ENCODE assay signal across 1 cellular context in the genomic region with DNA sequence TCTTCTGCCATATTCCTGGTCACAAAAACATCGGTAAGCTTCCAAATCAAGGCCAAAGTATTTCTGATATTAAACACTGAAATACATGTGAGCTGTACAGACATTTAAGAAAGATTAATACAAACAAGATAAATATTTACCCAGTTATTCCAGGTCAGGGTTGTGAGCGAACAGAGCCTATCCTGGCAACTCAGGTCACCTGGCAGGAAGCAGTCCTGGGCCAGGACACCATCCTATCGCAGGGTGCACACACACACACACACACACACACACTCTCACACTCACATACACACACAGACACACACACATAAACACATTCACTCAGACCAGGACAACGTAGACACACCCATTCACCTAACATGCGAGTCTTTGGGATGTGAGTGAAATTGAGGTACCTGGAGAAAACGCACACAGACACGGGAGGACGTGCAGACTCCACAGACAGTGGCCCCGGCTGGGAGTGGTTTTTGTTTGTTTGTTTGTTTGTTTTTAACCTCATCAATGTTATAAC.
TF ChIP-seq lines count a peak whose summit lies in the region.

No MANE protein-coding gene starts in this region.

TF ChIP-seq in HepG2, 621 proteins besides CTCF, POLR2A, EP300 and RAD21 (continued from another document):
- TF ChIP-seq, protein P1, sequence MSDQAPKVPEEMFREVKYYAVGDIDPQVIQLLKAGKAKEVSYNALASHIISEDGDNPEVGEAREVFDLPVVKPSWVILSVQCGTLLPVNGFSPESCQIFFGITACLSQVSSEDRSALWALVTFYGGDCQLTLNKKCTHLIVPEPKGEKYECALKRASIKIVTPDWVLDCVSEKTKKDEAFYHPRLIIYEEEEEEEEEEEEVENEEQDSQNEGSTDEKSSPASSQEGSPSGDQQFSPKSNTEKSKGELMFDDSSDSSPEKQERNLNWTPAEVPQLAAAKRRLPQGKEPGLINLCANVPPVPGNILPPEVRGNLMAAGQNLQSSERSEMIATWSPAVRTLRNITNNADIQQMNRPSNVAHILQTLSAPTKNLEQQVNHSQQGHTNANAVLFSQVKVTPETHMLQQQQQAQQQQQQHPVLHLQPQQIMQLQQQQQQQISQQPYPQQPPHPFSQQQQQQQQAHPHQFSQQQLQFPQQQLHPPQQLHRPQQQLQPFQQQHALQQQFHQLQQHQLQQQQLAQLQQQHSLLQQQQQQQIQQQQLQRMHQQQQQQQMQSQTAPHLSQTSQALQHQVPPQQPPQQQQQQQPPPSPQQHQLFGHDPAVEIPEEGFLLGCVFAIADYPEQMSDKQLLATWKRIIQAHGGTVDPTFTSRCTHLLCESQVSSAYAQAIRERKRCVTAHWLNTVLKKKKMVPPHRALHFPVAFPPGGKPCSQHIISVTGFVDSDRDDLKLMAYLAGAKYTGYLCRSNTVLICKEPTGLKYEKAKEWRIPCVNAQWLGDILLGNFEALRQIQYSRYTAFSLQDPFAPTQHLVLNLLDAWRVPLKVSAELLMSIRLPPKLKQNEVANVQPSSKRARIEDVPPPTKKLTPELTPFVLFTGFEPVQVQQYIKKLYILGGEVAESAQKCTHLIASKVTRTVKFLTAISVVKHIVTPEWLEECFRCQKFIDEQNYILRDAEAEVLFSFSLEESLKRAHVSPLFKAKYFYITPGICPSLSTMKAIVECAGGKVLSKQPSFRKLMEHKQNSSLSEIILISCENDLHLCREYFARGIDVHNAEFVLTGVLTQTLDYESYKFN (CRISPR knock-in tag; conservative IDR thresholded peaks at IDR 0.05): no peak
- TF ChIP-seq E2F2 (CRISPR knock-in tag; IDR thresholded peaks at IDR 0.05; ENCODE audit: borderline replicate concordance) (no peak), HCFC1 (IDR thresholded peaks at IDR 0.05; ENCODE audit: low read depth, low read length) (no peak)
